Comparison of ENCODE assay signal across 9 cellular contexts in genomic region chr2:238379096-238379810, GRCh38.
DNase-seq lines count a peak whose midpoint lies in the region; ATAC-seq and TF ChIP-seq lines count a peak whose summit lies in the region.
"Had no signal": no experiment of that assay in that cellular context is flagged by ENCODE, and none has a peak within 500 bp of the region (broad histone marks: within the 10 kb centered on the region; RNA-seq: fewer than 3 reads in every experiment).

No MANE protein-coding gene starts in this region.

- DNase-seq in EL, result peak; percentile 91
- peak; percentile 87 for DNase-seq in NCI-H226
- DNase-seq in astrocyte of the spinal cord (ENCODE audit: low read depth, low spot score), result peak; percentile 44
- peak; percentile 64 for DNase-seq in non-pigmented ciliary epithelial cell (ENCODE audit: low read depth)
- DNase-seq in hypothalamus (lab: John Stamatoyannopoulos, UW), result no peak
- DNase-seq in Ammon's horn (ENCODE audit: low spot score), result no peak
- DNase-seq in NCI-H748 treated with DMSO at 0.1 percent for 48 hours (lab: John Stamatoyannopoulos, UW), result no peak

- ATAC-seq in HG02798 (IDR thresholded peaks at IDR 0.05; ENCODE audit: poor library complexity, unreplicated experiment), result no peak
- ATAC-seq: foreskin keratinocyte had no signal

- no peak for TF ChIP-seq CTCF in astrocyte of the spinal cord (IDR thresholded peaks at IDR 0.05; ENCODE audit: low read depth, low read length)

- in situ Hi-C loops in astrocyte of the spinal cord (cut with HindIII; ENCODE audit: low sequenced_read_pairs), result no loop called here

- H3K4me3 ChIP-seq in astrocyte of the spinal cord (ENCODE audit: low read depth, low read length), result no peak overlapping the region

Comparison
In these comparisons a context has a peak if more than half of its experiments do, and no peak if none do; other contexts are left out.
1. DNase-seq: peak in EL (single experiment), NCI-H226 (single experiment), astrocyte of the spinal cord (single experiment) and non-pigmented ciliary epithelial cell (single experiment); none in hypothalamus (0 of 51), Ammon's horn (single experiment) and NCI-H748 treated with DMSO at 0.1 percent for 48 hours (single experiment).